ENCODE assay signal across 20 cellular contexts in the genomic region with DNA sequence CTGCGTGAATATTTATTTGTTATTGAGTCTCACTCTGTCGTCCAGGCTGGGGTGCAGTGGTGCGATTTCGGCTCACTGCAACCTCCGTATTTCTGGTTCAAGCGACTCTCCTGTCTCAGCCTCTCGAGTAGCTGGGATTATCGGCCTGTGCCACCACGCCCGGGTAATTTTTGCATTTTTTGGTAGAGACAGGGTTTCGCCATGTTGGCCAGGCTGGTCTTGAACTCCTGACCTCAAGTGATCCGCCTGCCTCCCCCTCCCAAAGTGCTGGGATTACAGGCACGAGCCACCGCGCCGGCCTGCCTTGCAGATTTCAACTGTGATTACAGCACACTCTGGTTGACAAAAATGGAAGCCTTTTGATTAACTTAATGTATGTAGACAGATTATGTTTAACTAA.
"Had no signal": no experiment of that assay in that cellular context is flagged by ENCODE, and none has a peak within 500 bp of the region (broad histone marks: within the 10 kb centered on the region; RNA-seq: fewer than 3 reads in every experiment).

No MANE protein-coding gene starts in this region.

- H3K4me1 ChIP-seq: ascending aorta, body of pancreas had no signal

- H3K36me3 ChIP-seq: ascending aorta had no signal

- H3K9me3 ChIP-seq: ascending aorta, body of pancreas had no signal

- H3K27me3 ChIP-seq: ascending aorta, body of pancreas had no signal

- H3K4me1 Mint-ChIP-seq: T-cell, WTC11 had no signal

- H3K27ac Mint-ChIP-seq: activated CD8-positive, alpha-beta T cell treated with anti-CD3 and anti-CD28 coated beads, Interleukin-2, amount 10 ng/mL, durations not matched to agents 7 days and 5 days; T-cell; WTC11 had no signal

- H3K9me3 Mint-ChIP-seq: WTC11 had no signal

- H3K4me3 ChIP-seq: ascending aorta, body of pancreas, SK-N-MC had no signal

- H3K36me3 Mint-ChIP-seq: T-cell, WTC11 had no signal

- H3K27ac ChIP-seq: ascending aorta, body of pancreas, SK-N-MC had no signal

- H3K4me3 Mint-ChIP-seq: activated CD8-positive, alpha-beta T cell treated with anti-CD3 and anti-CD28 coated beads, Interleukin-2, amount 10 ng/mL, durations not matched to agents 7 days and 5 days; T-cell; WTC11 had no signal

- ATAC-seq: activated CD8-positive, alpha-beta T cell treated with anti-CD3 and anti-CD28 coated beads, Interleukin-2, amount 10 ng/mL, durations not matched to agents 7 days and 5 days; Right ventricle myocardium inferior; WTC11 had no signal

- DNase-seq: activated CD4-positive, alpha-beta T cell treated with anti-CD3 and anti-CD28 coated beads, Interleukin-2, amount 50 U/mL, for 4 hours; activated CD4-positive, CD25-positive, alpha-beta regulatory T cell treated with anti-CD3 and anti-CD28 coated beads, Interleukin-2, amount 50 U/mL, for 72 hours; activated CD8-positive, alpha-beta memory T cell treated with anti-CD3 and anti-CD28 coated beads, Interleukin-2, amount 50 U/mL, for 48 hours; activated CD8-positive, alpha-beta T cell treated with anti-CD3 and anti-CD28 coated beads, Interleukin-2, amount 10 ng/mL, durations not matched to agents 7 days and 5 days; activated naive CD4-positive, alpha-beta T cell treated with anti-CD3 and anti-CD28 coated beads, Interleukin-2, amount 50 U/mL, for 16 hours; activated T-cell treated with anti-CD3 and anti-CD28 coated beads, Interleukin-2, amount 50 U/mL, for 1 hour; amniotic stem cell; central memory CD4-positive, alpha-beta T cell; Kasumi-1; KBM-7; MM.1S; NCI-H1694; NCI-H2029 treated with DMSO at 0.1 percent for 48 hours; NCI-H69 had no signal

- H3K27me3 Mint-ChIP-seq: T-cell had no signal
